2 cellular contexts compared by ENCODE assay signal in genomic region chr9:137590123-137590468, GRCh38.
A peak's percentile ranks its signal among the peaks of the same experiment; 100 is the strongest.
TF ChIP-seq lines count a peak whose summit lies in the region.

No MANE protein-coding gene starts in this region.

TF ChIP-seq in HEK293, 187 proteins besides CTCF, POLR2A, EP300 and RAD21:
- TF ChIP-seq ZSCAN16 (tag by site-specific recombination; IDR thresholded peaks at IDR 0.05): no peak
- TF ChIP-seq GFI1B (tag by site-specific recombination; IDR thresholded peaks at IDR 0.05): no peak
- TF ChIP-seq ZNF707 (tag by site-specific recombination; IDR thresholded peaks at IDR 0.05): no peak
- TF ChIP-seq BCL11A (tag by site-specific recombination; IDR thresholded peaks at IDR 0.05; ENCODE audit: low read depth): no peak
- no peak for TF ChIP-seq ZNF114 (tag by site-specific recombination; IDR thresholded peaks at IDR 0.05)
- no peak for TF ChIP-seq ZNF280D (tag by site-specific recombination; IDR thresholded peaks at IDR 0.05)
- no peak for TF ChIP-seq MEIS1 (CRISPR knock-in tag; IDR thresholded peaks at IDR 0.05; ENCODE audit: borderline replicate concordance)
- no peak for TF ChIP-seq ZNF202 (tag by site-specific recombination; IDR thresholded peaks at IDR 0.05; ENCODE audit: borderline replicate concordance)
- no peak for TF ChIP-seq INSM2 (tag by site-specific recombination; IDR thresholded peaks at IDR 0.05)
- TF ChIP-seq GLIS2 (tag by site-specific recombination; IDR thresholded peaks at IDR 0.05): no peak
- TF ChIP-seq YY2 (tag by site-specific recombination; IDR thresholded peaks at IDR 0.05): no peak
- no peak for TF ChIP-seq ZNF555 (tag by site-specific recombination; conservative IDR thresholded peaks at IDR 0.05)
- TF ChIP-seq PRDM4 (tag by site-specific recombination; IDR thresholded peaks at IDR 0.05): no peak
- TF ChIP-seq ZNF18 (tag by site-specific recombination; IDR thresholded peaks at IDR 0.05): no peak
TF ChIP-seq in HEK293: peak in this region for 0.

TF ChIP-seq in GM12878, 131 proteins besides CTCF, POLR2A, EP300 and RAD21:
- TF ChIP-seq IKZF1 (conservative IDR thresholded peaks at IDR 0.05) (0 out of 2 replicates have a peak, but pooled peaks have one; percentile 8), E2F8 (IDR thresholded peaks at IDR 0.05; ENCODE audit: low read depth, partially characterized antibody) (no peak)
